Comparison of ENCODE assay signal across 8 cellular contexts in the genomic region with DNA sequence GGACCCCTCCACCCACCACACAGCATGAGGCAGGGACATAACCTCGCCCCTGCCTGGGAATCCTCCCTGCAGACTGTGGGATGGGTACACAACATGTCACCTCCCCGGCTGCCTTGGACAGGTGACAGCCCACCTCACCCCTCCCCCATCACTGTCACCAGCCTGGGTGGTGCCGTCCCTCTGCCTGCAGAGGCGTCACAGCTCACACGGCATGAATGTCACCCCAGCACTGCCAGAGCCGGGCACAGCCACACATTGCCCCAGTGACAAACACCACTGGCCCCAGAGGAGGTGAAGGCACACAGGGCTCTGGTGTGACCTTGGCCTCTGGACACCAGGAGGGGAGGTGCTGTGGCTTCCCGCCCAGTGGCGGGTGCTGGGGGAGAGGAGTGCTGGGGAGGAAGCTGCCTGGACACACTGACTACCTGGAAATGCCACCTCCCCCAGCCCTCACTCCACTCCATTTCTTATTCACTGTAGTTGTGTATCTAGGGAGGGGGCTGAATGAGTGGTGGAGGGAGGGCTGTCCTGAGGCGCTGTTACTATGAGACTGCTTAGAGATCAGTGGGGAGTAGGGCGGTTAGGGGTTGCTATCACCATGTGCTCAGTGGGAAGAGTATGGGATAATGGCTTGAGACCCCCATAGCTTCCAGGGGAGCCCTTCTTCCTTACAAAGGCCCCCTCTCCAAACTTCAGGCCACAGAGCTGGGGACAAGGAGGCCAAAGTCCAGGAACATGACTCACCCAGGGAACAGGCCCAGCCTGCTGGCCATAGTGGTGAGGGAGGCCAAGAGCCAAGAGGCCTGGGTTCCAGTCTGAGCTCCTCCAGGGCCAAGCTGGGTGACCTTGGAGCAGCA. TPM values are rescaled to one million over a fixed set of nuclear protein-coding genes. Genes with fewer than 3 reads are reported as not detected.
A peak's percentile ranks its signal among the peaks of the same experiment; 100 is the strongest.
DNase-seq lines count a peak whose midpoint lies in the region; ATAC-seq and TF ChIP-seq lines count a peak whose summit lies in the region.

No MANE protein-coding gene starts in this region.

- H3K18ac ChIP-seq in H9 (ENCODE audit: insufficient read length, low read depth, low read length): no peak overlapping the region

- H3K79me2 ChIP-seq in H9 (ENCODE audit: insufficient read depth, low read length): no peaks in the 10 kb centered on the region

- H3K14ac ChIP-seq in H9 (ENCODE audit: insufficient read depth, low read length): no peak overlapping the region; the same call in 1 of the 2 replicates

- H3K9me3 Mint-ChIP-seq in H9: no peaks in the 10 kb centered on the region; a peak in 1 of 5 replicates

- peaks cover 14% of the 10 kb centered on the region for H3K4me1 ChIP-seq in H9 (ENCODE audit: insufficient read depth, low read length)
- peaks cover 79% of the 10 kb centered on the region for H3K4me1 ChIP-seq in body of pancreas
- H3K4me1 ChIP-seq in subcutaneous abdominal adipose tissue (ENCODE audit: control insufficient read depth in 5 of 5, insufficient read depth in 5 of 5, low read length in 5 of 5): peaks cover 27 to 87% (median 85%) of the 10 kb centered on the region in 5 donors
- H3K4me1 ChIP-seq in foreskin keratinocyte: peaks cover 21% of the 10 kb centered on the region

- no peak overlapping the region for H2AK5ac ChIP-seq in H9 (ENCODE audit: insufficient read length, low read length)

- no peaks in the 10 kb centered on the region for H3K79me1 ChIP-seq in H9 (ENCODE audit: insufficient read depth, low read depth, low read length, poor library complexity, severe bottlenecking)

- no peak overlapping the region for H4K5ac ChIP-seq in H9 (ENCODE audit: insufficient read length, low read depth, low read length)

- H3K56ac ChIP-seq in H9 (ENCODE audit: insufficient read length, low read depth, low read length): no peak overlapping the region

- no peak overlapping the region for H4K8ac ChIP-seq in H9 (replicated peaks; ENCODE audit: insufficient read length, low read depth, low read length)

- no peak overlapping the region for H3K23ac ChIP-seq in H9 (ENCODE audit: insufficient read length, low read depth, low read length)

- intact Hi-C loops in body of pancreas (cut with DNase I): no loop called here

- H4K91ac ChIP-seq in H9 (ENCODE audit: insufficient read length, low read depth, low read length): no peak overlapping the region

- H3K4me3 Mint-ChIP-seq in H9: no peak overlapping the region; a peak in 1 of 5 replicates

- no peak overlapping the region for H2BK20ac ChIP-seq in H9 (ENCODE audit: low read depth, low read length, poor library complexity, severe bottlenecking)

- no peak for TF ChIP-seq CTCF in H9 (conservative IDR thresholded peaks at IDR 0.05)
- TF ChIP-seq CTCF in body of pancreas (IDR thresholded peaks at IDR 0.05): no peak
- TF ChIP-seq CTCF in foreskin keratinocyte (conservative IDR thresholded peaks at IDR 0.05): no peak

- H3K27me3 Mint-ChIP-seq in H9 (ENCODE audit: low read depth): no peaks in the 10 kb centered on the region

- H4K20me1 ChIP-seq in H9 (ENCODE audit: control insufficient read depth, insufficient read depth, insufficient read length): no peaks in the 10 kb centered on the region

- no peaks in the 10 kb centered on the region for H3K36me3 Mint-ChIP-seq in H9 (ENCODE audit: insufficient read depth in 1 of 3, low read depth in 3 of 3)

- H3K23me2 ChIP-seq in H9 (ENCODE audit: insufficient read length, low read depth, low read length, poor library complexity, severe bottlenecking): no peaks in the 10 kb centered on the region

- H3K9me3 ChIP-seq in H9 (ENCODE audit: control insufficient read depth, low read depth, low read length) (no peaks in the 10 kb centered on the region), body of pancreas (no peaks in the 10 kb centered on the region), subcutaneous abdominal adipose tissue (ENCODE audit: control insufficient read depth in 5 of 5, low read length in 5 of 5) (no peaks in the 10 kb centered on the region)

- DNase-seq in H9 (no peak), body of pancreas (peak; percentile 90 to 96 (median 94)), A172 (ENCODE audit: low spot score) (no peak), foreskin keratinocyte (no peak), SHP77 treated with DMSO at 0.1 percent for 48 hours (lab: John Stamatoyannopoulos, UW) (no peak)
- no peak for DNase-seq in activated CD4-positive, alpha-beta T cell treated with anti-CD3 and anti-CD28 coated beads for 48 hours

- ATAC-seq in body of pancreas: peak; percentile 77
- no peak for ATAC-seq in foreskin keratinocyte

- no peak overlapping the region for H2BK12ac ChIP-seq in H9 (ENCODE audit: insufficient read length, low read depth, low read length)

- no peak overlapping the region for H2BK15ac ChIP-seq in H9 (ENCODE audit: low read depth, low read length)

- H3K9ac ChIP-seq in H9 (ENCODE audit: extremely low read depth, insufficient read length, low read length): no peak overlapping the region
- H3K9ac ChIP-seq in subcutaneous abdominal adipose tissue (ENCODE audit: low read length in 5 of 5): peak overlapping the region in 4 of 5 donors; percentile 48 to 62 (median 54)

- H3K4me3 ChIP-seq in body of pancreas: no peak overlapping the region
- H3K4me3 ChIP-seq in subcutaneous abdominal adipose tissue (ENCODE audit: low read depth in 1 of 5, low read length in 5 of 5): no peak overlapping the region

- no peak overlapping the region for H3K4ac ChIP-seq in H9 (ENCODE audit: low read depth, low read length)

- H3K27ac ChIP-seq in H9 (ENCODE audit: insufficient read length, low read depth, low read length) (no peak overlapping the region), body of pancreas (peak overlapping the region; percentile 88 to 95 (median 91)), layer of hippocampus (ENCODE audit: low read depth, low read length) (peak overlapping the region; percentile 68), subcutaneous abdominal adipose tissue (ENCODE audit: low read depth, low read length) (peak overlapping the region; percentile 72), foreskin keratinocyte (no peak overlapping the region)

- H3K27me3 ChIP-seq in H9 (ENCODE audit: insufficient read depth, low read length): no peaks in the 10 kb centered on the region
- no peaks in the 10 kb centered on the region for H3K27me3 ChIP-seq in body of pancreas
- H3K27me3 ChIP-seq in layer of hippocampus (ENCODE audit: control insufficient read depth, insufficient read depth, low read length): no peaks in the 10 kb centered on the region
- H3K27me3 ChIP-seq in subcutaneous abdominal adipose tissue (ENCODE audit: control insufficient read depth in 5 of 5, insufficient read depth in 4 of 5, low read length in 5 of 5): no peaks in the 10 kb centered on the region
- H3K27me3 ChIP-seq in foreskin keratinocyte: no peaks in the 10 kb centered on the region

- H3K36me3 ChIP-seq in body of pancreas (replicated peaks in 1 of 2; ENCODE audit: insufficient read depth in 1 of 2, low read depth in 2 of 2) (no peaks in the 10 kb centered on the region), subcutaneous abdominal adipose tissue (ENCODE audit: control insufficient read depth in 5 of 5, insufficient read depth in 5 of 5, low read length in 5 of 5) (peaks cover 0 to 9% (median 0%) of the 10 kb centered on the region in 5 donors)

- no CpG with 5 or more reads among the region's 10 CpGs for WGBS in H9 (ENCODE audit: extremely low coverage, insufficient read length, low lambda C conversion rate)
- 20 to 33% methylated on average over 4 to 10 of the region's 10 CpGs for whole genome bisulfite sequencing in body of pancreas, 2 donors

- H3K4me1 Mint-ChIP-seq in H9: peaks cover 74 to 87% of the 10 kb centered on the region in 2 experiments

- peak; percentile 37 to 53 (median 49) for TF ChIP-seq POLR2A in body of pancreas (IDR thresholded peaks at IDR 0.05)

- no peak overlapping the region for H2AFZ ChIP-seq in H9 (ENCODE audit: low read length)

- no peak overlapping the region for H3T11ph ChIP-seq in H9 (ENCODE audit: low read length)

- no peak overlapping the region for H2BK5ac ChIP-seq in H9 (ENCODE audit: insufficient read length, low read length)

- no peak overlapping the region for H3K4me2 ChIP-seq in H9 (ENCODE audit: insufficient read depth, insufficient read length, low read length)

- no peak overlapping the region for H2BK120ac ChIP-seq in H9 (ENCODE audit: low read depth, low read length, poor library complexity, severe bottlenecking)

- H3K27ac Mint-ChIP-seq in H9: peak overlapping the region in 2 of 3 experiments; percentile 85 to 90; a peak in 5 of 7 replicates

RNA-seq across cellular contexts. Expression of a gene that starts 40.3 kb away (rescaled TPM):
- 23.7 and 29.4 TPM in 2 replicates for total RNA-seq in H9 (2021)
- total RNA-seq in body of pancreas: 10 to 100 TPM; 13.5 to 14.2 TPM
- total RNA-seq in A172 (2014; rRNA removed; shearing (Covaris generic)): 3.4 and 7.6 TPM in 2 replicates
- total RNA-seq in foreskin keratinocyte: 12.1 and 14.8 TPM in 2 replicates
- polyA plus RNA-seq in foreskin keratinocyte: 4.0 and 5.4 TPM in 2 replicates

Comparison
In these comparisons a context has a peak if more than half of its experiments do, and no peak if none do; other contexts are left out.
1. DNase-seq: peak in body of pancreas (4 of 4); none in H9 (single experiment), A172 (single experiment), foreskin keratinocyte (0 of 2), activated CD4-positive, alpha-beta T cell treated with anti-CD3 and anti-CD28 coated beads for 48 hours (single experiment) and SHP77 treated with DMSO at 0.1 percent for 48 hours (single experiment).
2. H3K27ac ChIP-seq: peak in body of pancreas (4 of 4), layer of hippocampus (single experiment) and subcutaneous abdominal adipose tissue (single experiment); none in H9 (single experiment) and foreskin keratinocyte (single experiment).